In the genomic region with DNA sequence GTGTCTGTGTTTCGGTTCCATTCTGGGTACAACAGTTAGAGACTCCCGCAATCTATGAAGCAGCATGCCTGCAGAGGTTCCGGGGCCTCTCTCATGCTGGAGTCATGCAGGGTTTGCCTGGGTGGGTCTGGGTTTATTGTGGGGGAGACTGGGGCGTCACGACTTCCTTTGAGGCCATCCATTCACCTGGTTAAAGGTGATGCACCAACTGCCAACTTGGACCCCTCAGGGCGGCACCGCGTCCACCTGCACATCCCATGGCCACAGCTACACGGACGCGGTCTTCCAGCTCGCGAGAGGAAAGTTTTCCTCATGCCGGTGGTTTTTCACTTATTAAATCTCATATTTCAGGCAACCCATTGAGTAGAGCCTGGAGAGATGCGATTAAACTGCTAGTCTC, we compare ENCODE assay signal across 24 cellular contexts. TPM values are rescaled to one million over a fixed set of nuclear protein-coding genes. Genes with fewer than 3 reads are reported as not detected.
"Had no signal": no experiment of that assay in that cellular context is flagged by ENCODE, and none has a peak within 500 bp of the region (broad histone marks: within the 10 kb centered on the region; RNA-seq: fewer than 3 reads in every experiment).

No MANE protein-coding gene starts in this region.

- H3K27ac ChIP-seq: SJSA1, SK-N-MC had no signal

- H3K9me3 ChIP-seq: SJSA1 had no signal

- H3K4me1 ChIP-seq: SJSA1 had no signal

- H3K4me3 ChIP-seq: MG63, SJSA1, SK-N-MC had no signal

- DNase-seq: IMR-90, Karpas-422, KG1, MG63, NCI-H1092, NCI-H1105 treated with DMSO at 0.1 percent for 48 hours, NCI-H1417 treated with DMSO at 0.1 percent for 48 hours, NCI-H146, NCI-H1694 treated with DMSO at 0.1 percent for 48 hours, NCI-H1930, NCI-H2081, NCI-H2107, NCI-H226, NCI-H446, NCI-H510A, NCI-H524 treated with DMSO at 0.1 percent for 48 hours, NCI-H69, NCI-H774, RPMI8226, SHP77 treated with DMSO at 0.1 percent for 48 hours had no signal

- H3K36me3 ChIP-seq: MG63, SJSA1 had no signal

- ATAC-seq: HepG2 had no signal

RNA-seq across cellular contexts. Expression of gene IRX4, which starts 30.9 kb away (rescaled TPM):
- total RNA-seq: HepG2, HT-29, IMR-90, SJSA1 had no signal
